8 cellular contexts compared by ENCODE assay signal in the genomic region with DNA sequence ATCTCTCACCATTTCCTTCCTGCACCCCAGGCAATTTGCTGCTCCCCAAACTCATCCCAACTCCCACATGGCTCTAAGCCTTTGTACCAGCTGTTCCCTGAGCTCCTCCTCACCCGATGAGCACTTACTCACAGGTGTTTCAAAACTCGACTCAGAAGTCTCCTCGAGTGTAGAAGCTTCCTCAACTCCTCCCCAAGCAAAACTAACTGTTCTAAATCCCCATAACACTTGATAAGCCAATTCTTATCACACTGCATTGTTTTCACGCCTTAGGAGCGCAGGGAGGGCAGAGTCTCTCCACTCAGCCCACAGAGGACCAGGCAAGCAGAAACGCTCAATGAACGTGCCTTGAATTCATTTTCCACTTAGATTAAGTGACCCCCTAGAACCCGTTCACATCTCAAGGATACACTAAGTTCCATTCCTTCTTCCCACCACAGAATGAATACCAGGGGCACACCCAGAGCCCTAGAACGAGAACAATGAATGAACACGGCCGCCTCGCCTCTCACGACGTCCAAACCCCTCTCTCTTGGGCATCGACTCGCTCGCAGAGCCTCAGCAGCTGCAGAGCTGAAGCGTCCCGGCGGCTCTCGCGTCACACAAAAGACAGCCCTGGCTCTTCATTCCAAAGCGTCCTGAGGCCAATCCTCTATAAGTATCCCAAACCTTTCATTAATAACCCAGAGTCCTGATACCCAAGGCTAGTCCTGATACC. TPM values are rescaled to one million over a fixed set of nuclear protein-coding genes. Genes with fewer than 3 reads are reported as not detected.
A peak's percentile ranks its signal among the peaks of the same experiment; 100 is the strongest.
DNase-seq lines count a peak whose midpoint lies in the region; ATAC-seq and TF ChIP-seq lines count a peak whose summit lies in the region.

No MANE protein-coding gene starts in this region.

- peaks cover 11% of the 10 kb centered on the region for H3K36me3 ChIP-seq in DOHH2 (ENCODE audit: control insufficient read depth, low read length)
- no peaks in the 10 kb centered on the region for H3K36me3 ChIP-seq in Karpas-422 (ENCODE audit: insufficient read depth, low read length)

- H3K9me3 Mint-ChIP-seq in activated CD4-positive, alpha-beta T cell treated with anti-CD3 and anti-CD28 coated beads for 36 hours (ENCODE audit: low read depth): no peaks in the 10 kb centered on the region

- peak overlapping the region; percentile 92 for H3K27ac Mint-ChIP-seq in activated CD4-positive, alpha-beta T cell treated with anti-CD3 and anti-CD28 coated beads for 36 hours

- H3K79me2 ChIP-seq in DOHH2 (ENCODE audit: control insufficient read depth, low read length) (peaks cover 66% of the 10 kb centered on the region), Karpas-422 (ENCODE audit: low read length) (peaks cover 61% of the 10 kb centered on the region)

- H3K9ac ChIP-seq in Karpas-422 (ENCODE audit: low read length): peak overlapping the region; percentile 94

- H3K4me3 ChIP-seq in DOHH2 (ENCODE audit: low read length) (peak overlapping the region; percentile 99), Karpas-422 (ENCODE audit: low read length) (peak overlapping the region; percentile 78)

- DNase-seq in Karpas-422 (peak; percentile 78), dermis blood vessel endothelial cell (peak; percentile 57), lung microvascular endothelial cell (ENCODE audit: low read depth in 2 of 2) (peak; percentile 40 to 48), NCI-H446 treated with DMSO at 0.1 percent for 48 hours (lab: John Stamatoyannopoulos, UW) (no peak)
- peak; percentile 64 for DNase-seq in activated CD4-positive, alpha-beta T cell treated with anti-CD3 and anti-CD28 coated beads for 36 hours
- peak; percentile 10 for DNase-seq in stimulated activated CD8-positive, alpha-beta memory T cell treated with anti-CD3 and anti-CD28 coated beads, Interleukin-12 subunit alpha, Interleukin-12 subunit beta, amount 100 ng/mL, for 1 hour (ENCODE audit: low read depth)

- POLR2A ChIA-PET in activated CD4-positive, alpha-beta T cell treated with anti-CD3 and anti-CD28 coated beads for 36 hours (lab: Charles Lee): interaction anchor here (1.0 kb wide), 1 partner anchor 147 kb away, joined by 4 read pairs; no protein-coding TSS in a partner anchor

- no peak for TF ChIP-seq CTCF in DOHH2 (IDR thresholded peaks at IDR 0.05; ENCODE audit: low read depth, low read length, poor library complexity, severe bottlenecking)

- peak; percentile 20 for ATAC-seq in activated CD4-positive, alpha-beta T cell treated with anti-CD3 and anti-CD28 coated beads for 36 hours
- no peak for ATAC-seq in GM18907 (IDR thresholded peaks at IDR 0.05; ENCODE audit: unreplicated experiment)

- no peak overlapping the region for H2AFZ ChIP-seq in Karpas-422 (ENCODE audit: low read length)

- H3K27ac ChIP-seq in DOHH2 (ENCODE audit: low read depth, low read length): peak overlapping the region; percentile 74
- H3K27ac ChIP-seq in Karpas-422 (ENCODE audit: low read length): peak overlapping the region; percentile 83

- H3K9me2 ChIP-seq in DOHH2 (replicated peaks; ENCODE audit: control insufficient read depth, low read length) (no peaks in the 10 kb centered on the region), Karpas-422 (replicated peaks; ENCODE audit: insufficient read depth, low read length) (no peaks in the 10 kb centered on the region)

- H3K27me3 ChIP-seq in DOHH2 (ENCODE audit: control insufficient read depth, low read length) (no peaks in the 10 kb centered on the region), Karpas-422 (ENCODE audit: low read length) (no peaks in the 10 kb centered on the region)

- peak overlapping the region; percentile 81 for H3K4me3 Mint-ChIP-seq in activated CD4-positive, alpha-beta T cell treated with anti-CD3 and anti-CD28 coated beads for 36 hours

- H3F3A ChIP-seq in DOHH2 (ENCODE audit: control insufficient read depth, insufficient read depth): 0 out of 2 replicates have a peak, but pooled peaks cover 4% of the 10 kb centered on the region

- CTCF ChIA-PET in activated CD4-positive, alpha-beta T cell treated with anti-CD3 and anti-CD28 coated beads for 36 hours (lab: Charles Lee): interaction anchor here (0.6 to 1.5 kb wide), 5 partner anchors 19 to 229 kb away, joined by 3 to 7 read pairs (median 4); no protein-coding TSS in a partner anchor

- intact Hi-C loops in activated CD4-positive, alpha-beta T cell treated with anti-CD3 and anti-CD28 coated beads for 36 hours (cut with DNase I, micrococcal nuclease): loop anchor here in 1 of 2 experiments (1.0 to 5.0 kb wide), 3 partner anchors 475 to 1390 kb away; a partner anchor contains a TSS

- H3K36me3 Mint-ChIP-seq in activated CD4-positive, alpha-beta T cell treated with anti-CD3 and anti-CD28 coated beads for 36 hours (ENCODE audit: low read depth): peaks cover 6% of the 10 kb centered on the region

- H4K20me1 ChIP-seq in DOHH2 (ENCODE audit: control insufficient read depth, insufficient read depth, low read depth, low read length): peaks cover 20% of the 10 kb centered on the region
- no peaks in the 10 kb centered on the region for H4K20me1 ChIP-seq in Karpas-422 (ENCODE audit: insufficient read depth, low read depth, low read length)

- H3K4me1 Mint-ChIP-seq in activated CD4-positive, alpha-beta T cell treated with anti-CD3 and anti-CD28 coated beads for 36 hours: peaks cover 37% of the 10 kb centered on the region

- H3K27me3 Mint-ChIP-seq in activated CD4-positive, alpha-beta T cell treated with anti-CD3 and anti-CD28 coated beads for 36 hours: no peaks in the 10 kb centered on the region

- H3K4me1 ChIP-seq in DOHH2 (ENCODE audit: control insufficient read depth, low read length) (peaks cover 31% of the 10 kb centered on the region), Karpas-422 (ENCODE audit: low read length) (peaks cover 45% of the 10 kb centered on the region)

- H3K4me2 ChIP-seq in DOHH2 (ENCODE audit: low read length) (peak overlapping the region; percentile 82), Karpas-422 (ENCODE audit: low read depth, low read length, poor library complexity, severe bottlenecking) (peak overlapping the region; percentile 97)

- no peaks in the 10 kb centered on the region for H3K9me3 ChIP-seq in DOHH2 (ENCODE audit: control insufficient read depth, insufficient read depth, low read length)
- H3K9me3 ChIP-seq in Karpas-422 (ENCODE audit: low read length): no peaks in the 10 kb centered on the region

RNA-seq across cellular contexts. Expression of a gene that starts 1.2 kb away (rescaled TPM):
- total RNA-seq in Karpas-422 (2014; rRNA removed; shearing (Covaris generic); ENCODE audit: low replicate concordance): 71.5 and 89.5 TPM in 2 replicates
- total RNA-seq in activated CD4-positive, alpha-beta T cell treated with anti-CD3 and anti-CD28 coated beads for 36 hours: 10 to 100 TPM; 66.8 to 74.7 TPM
- 69.1 and 96.3 TPM in 2 replicates for total RNA-seq in dermis blood vessel endothelial cell
- total RNA-seq in lung microvascular endothelial cell: 74.8 and 84.7 TPM in 2 replicates
